Comparison of ENCODE assay signal across 19 cellular contexts in genomic region chr3:61991706-61992105, GRCh38.
DNase-seq lines count a peak whose midpoint lies in the region; ATAC-seq, FAIRE-seq and TF ChIP-seq lines count a peak whose summit lies in the region.
"Had no signal": no experiment of that assay in that cellular context is flagged by ENCODE, and none has a peak within 500 bp of the region (broad histone marks: within the 10 kb centered on the region; RNA-seq: fewer than 3 reads in every experiment).

No MANE protein-coding gene starts in this region.

- H4K20me1 ChIP-seq in H1 (replicated peaks in 1 of 2; ENCODE audit: control insufficient read depth in 1 of 2, insufficient read depth in 2 of 2, low read length in 2 of 2) (no peaks in the 10 kb centered on the region), osteoblast (ENCODE audit: insufficient read depth, low read length) (no peaks in the 10 kb centered on the region)
- H4K20me1 ChIP-seq: BLaER1 had no signal

- no peak overlapping the region for H2AK5ac ChIP-seq in H1 (ENCODE audit: low read depth, low read length)

- no peak overlapping the region for H3K56ac ChIP-seq in H1 (replicated peaks; ENCODE audit: insufficient read length, low read depth, low read length)

- H3K18ac ChIP-seq in H1 (ENCODE audit: extremely low read depth, low read length) = no peak overlapping the region

- no peak overlapping the region for H2BK15ac ChIP-seq in H1 (ENCODE audit: low read length)

- no peak overlapping the region for H3K23ac ChIP-seq in H1 (ENCODE audit: insufficient read length)

- no peak overlapping the region for H2AFZ ChIP-seq in H1 (ENCODE audit: low read length)
- no peak overlapping the region for H2AFZ ChIP-seq in osteoblast (ENCODE audit: low read length)

- no peak overlapping the region for H2BK20ac ChIP-seq in H1 (ENCODE audit: low read length)

- TF ChIP-seq POLR2A in H1 (IDR thresholded peaks at IDR 0.05; ENCODE audit: control extremely low read depth in 1 of 2, low read depth in 2 of 2, low read length in 2 of 2) (no peak), prostate gland (IDR thresholded peaks at IDR 0.05) (no peak), vagina (IDR thresholded peaks at IDR 0.05) (no peak)

- H3K4me3 ChIP-seq in H1 (ENCODE audit: extremely low read depth in 1 of 4, insufficient read depth in 2 of 4, low read depth in 3 of 4, low read length in 4 of 4) = no peak overlapping the region
- no peak overlapping the region for H3K4me3 ChIP-seq in osteoblast (ENCODE audit: insufficient read depth, low read length)
- no peak overlapping the region for H3K4me3 ChIP-seq in prostate gland
- H3K4me3 ChIP-seq in vagina = no peak overlapping the region
- H3K4me3 ChIP-seq: BLaER1 had no signal

- peaks cover 0 to 4% (median 0%) of the 10 kb centered on the region in 4 experiments; a peak in 2 of 8 replicates for H3K36me3 ChIP-seq in H1 (ENCODE audit: control insufficient read depth in 2 of 4, insufficient read depth in 4 of 4, low read length in 3 of 4)
- H3K36me3 ChIP-seq in osteoblast (ENCODE audit: insufficient read depth, low read length) = no peaks in the 10 kb centered on the region
- H3K36me3 ChIP-seq in prostate gland = no peaks in the 10 kb centered on the region
- H3K36me3 ChIP-seq in vagina = no peaks in the 10 kb centered on the region
- H3K36me3 ChIP-seq: BLaER1 had no signal

- H4K8ac ChIP-seq in H1 (ENCODE audit: extremely low read depth, insufficient read depth, low read length) = no peak overlapping the region

- peak; percentile 52 for FAIRE-seq in H1 (lab: Jason Lieb, UNC)
- FAIRE-seq: GM12892, GM18507, HepG2 had no signal

- no peaks in the 10 kb centered on the region; the same call in 1 of the 2 replicates for H3K23me2 ChIP-seq in H1 (ENCODE audit: low read depth, low read length)

- DNase-seq in left ventricle myocardium superior (no peak), cardiac septum (ENCODE audit: low spot score) (no peak), NCI-H187 treated with DMSO at 0.1 percent for 48 hours (lab: John Stamatoyannopoulos, UW) (peak; percentile 24), H1 (ENCODE audit: low read depth in 1 of 2, low spot score in 2 of 2) (no peak), osteoblast (ENCODE audit: insufficient read length, low spot score, missing footprints) (peak; percentile 25), prostate gland (ENCODE audit: low spot score) (no peak), HK-2 (ENCODE audit: unreplicated experiment) (no peak), vagina (ENCODE audit: extremely low spot score in 2 of 2) (no peak)
- DNase-seq: 8988T; CD4-positive, alpha-beta memory T cell; DMS153; DMS79; GDM1; GOT3; H9 had no signal

- H3K4me1 ChIP-seq in H1 (replicated peaks in 1 of 4; ENCODE audit: control insufficient read depth in 3 of 4, insufficient read depth in 4 of 4, low read length in 3 of 4) (peaks cover 0 to 5% (median 0%) of the 10 kb centered on the region in 4 experiments; a peak in 2 of 7 replicates), osteoblast (ENCODE audit: insufficient read depth, low read length) (no peaks in the 10 kb centered on the region), prostate gland (replicated peaks) (no peaks in the 10 kb centered on the region), vagina (peaks cover 10% of the 10 kb centered on the region)
- H3K4me1 ChIP-seq: BLaER1 had no signal

- H2BK5ac ChIP-seq in H1 (ENCODE audit: low read depth, low read length) = no peak overlapping the region

- H3K9ac ChIP-seq in H1 (replicated peaks in 1 of 4; ENCODE audit: extremely low read depth in 1 of 4, low read depth in 3 of 4, low read length in 3 of 4) = no peak overlapping the region
- H3K9ac ChIP-seq: BLaER1 had no signal

- no peak for TF ChIP-seq EP300 in H1 (IDR thresholded peaks at IDR 0.05; ENCODE audit: borderline replicate concordance in 1 of 2, low read depth in 2 of 2, low read length in 2 of 2)

- H3K4me2 ChIP-seq in H1 (ENCODE audit: insufficient read depth in 1 of 2, low read depth in 2 of 2, low read length in 2 of 2) (no peak overlapping the region), osteoblast (ENCODE audit: insufficient read depth, low read length) (no peak overlapping the region)
- H3K4me2 ChIP-seq: BLaER1 had no signal

- TF ChIP-seq CTCF in H1 (IDR thresholded peaks at IDR 0.05; ENCODE audit: control extremely low read depth in 1 of 3, insufficient read depth in 1 of 3, low read depth in 1 of 3, low read length in 3 of 3) (no peak), osteoblast (IDR thresholded peaks at IDR 0.05; ENCODE audit: extremely low read depth, low read depth, low read length) (no peak), prostate gland (IDR thresholded peaks at IDR 0.05) (no peak), vagina (IDR thresholded peaks at IDR 0.05) (no peak)

- H3K27ac ChIP-seq in H1 (ENCODE audit: low read depth, low read length) (no peak overlapping the region), osteoblast (ENCODE audit: low read depth, low read length) (no peak overlapping the region), prostate gland (no peak overlapping the region), vagina (no peak overlapping the region)
- H3K27ac ChIP-seq: BLaER1 had no signal

- H3K27me3 ChIP-seq in H1 (replicated peaks in 1 of 4; ENCODE audit: control insufficient read depth in 3 of 4, extremely low read depth in 1 of 4, insufficient read depth in 3 of 4, low read length in 3 of 4) (no peaks in the 10 kb centered on the region), osteoblast (ENCODE audit: insufficient read depth, low read length) (no peaks in the 10 kb centered on the region), prostate gland (replicated peaks; ENCODE audit: insufficient read depth) (no peaks in the 10 kb centered on the region), vagina (no peaks in the 10 kb centered on the region)
- H3K27me3 ChIP-seq: BLaER1 had no signal

- H4K5ac ChIP-seq in H1 (ENCODE audit: insufficient read length, low read depth, low read length) = no peak overlapping the region

- H3K14ac ChIP-seq in H1 (ENCODE audit: insufficient read length) = no peak overlapping the region

- no peak overlapping the region for H2BK12ac ChIP-seq in H1 (ENCODE audit: low read depth, low read length)

- H3K79me1 ChIP-seq in H1 (ENCODE audit: low read depth, low read length) = no peaks in the 10 kb centered on the region; the same call in 1 of the 2 replicates

- ATAC-seq in left ventricle myocardium superior = peak; percentile 27
- ATAC-seq: HepG2 had no signal

- CTCF ChIA-PET in H1 (lab: Charles Lee; ENCODE audit: partially characterized antibody) = interaction anchor here (0.7 to 1.6 kb wide), 4 partner anchors 22 to 77 kb away, joined by 3 read pairs; no protein-coding TSS in a partner anchor

- H3K79me2 ChIP-seq in H1 (ENCODE audit: control insufficient read depth in 1 of 2, insufficient read depth in 2 of 2, low read length in 2 of 2) (peaks cover 0 to 9% of the 10 kb centered on the region in 2 experiments; a peak in 2 of 4 replicates), osteoblast (ENCODE audit: insufficient read depth, low read length) (no peaks in the 10 kb centered on the region)

- 86% methylated on average over 8 of the region's 8 CpGs; no CpG with 5 or more reads in 1 of the 2 experiments for WGBS in H1 (ENCODE audit: extremely low coverage in 1 of 2, insufficient coverage in 1 of 2, insufficient read length in 1 of 2, insufficient replicate concordance in 2 of 2, low coverage in 1 of 2, low lambda C conversion rate in 2 of 2, missing lambda C conversion rate in 1 of 2), 2 experiments
- 95% methylated on average over 8 of the region's 8 CpGs for WGBS in prostate gland

- no peak overlapping the region for H4K91ac ChIP-seq in H1 (replicated peaks; ENCODE audit: insufficient read length, low read length)

- intact Hi-C loops in left ventricle myocardium superior (cut with micrococcal nuclease) = no loop called here
- intact Hi-C loops in cardiac septum (cut with DNase I) = no loop called here
- intact Hi-C loops in prostate gland (cut with DNase I) = no loop called here
- intact Hi-C loops in vagina (cut with DNase I) = no loop called here

- H3K9me3 ChIP-seq in H1 (ENCODE audit: insufficient read depth in 2 of 2, low read depth in 1 of 2, low read length in 1 of 2) (no peaks in the 10 kb centered on the region), osteoblast (ENCODE audit: low read depth, low read length) (no peaks in the 10 kb centered on the region), prostate gland (no peaks in the 10 kb centered on the region), vagina (no peaks in the 10 kb centered on the region)
- H3K9me3 ChIP-seq: BLaER1 had no signal

- no peak overlapping the region for H3K4ac ChIP-seq in H1 (replicated peaks; ENCODE audit: insufficient read length, low read depth, low read length)

- no peak overlapping the region for H2BK120ac ChIP-seq in H1 (replicated peaks; ENCODE audit: low read depth, low read length)

- POLR2A ChIA-PET in H1 (lab: Charles Lee; ENCODE audit: partially characterized antibody) = no interaction called here

- no peak for TF ChIP-seq RAD21 in H1 (IDR thresholded peaks at IDR 0.05 in 1 of 2, conservative IDR thresholded peaks at IDR 0.05 in 1 of 2; ENCODE audit: low read depth in 2 of 2, low read length in 2 of 2)

TF ChIP-seq in H1, 55 proteins besides CTCF, POLR2A, EP300 and RAD21:
- TF ChIP-seq, protein P1, sequence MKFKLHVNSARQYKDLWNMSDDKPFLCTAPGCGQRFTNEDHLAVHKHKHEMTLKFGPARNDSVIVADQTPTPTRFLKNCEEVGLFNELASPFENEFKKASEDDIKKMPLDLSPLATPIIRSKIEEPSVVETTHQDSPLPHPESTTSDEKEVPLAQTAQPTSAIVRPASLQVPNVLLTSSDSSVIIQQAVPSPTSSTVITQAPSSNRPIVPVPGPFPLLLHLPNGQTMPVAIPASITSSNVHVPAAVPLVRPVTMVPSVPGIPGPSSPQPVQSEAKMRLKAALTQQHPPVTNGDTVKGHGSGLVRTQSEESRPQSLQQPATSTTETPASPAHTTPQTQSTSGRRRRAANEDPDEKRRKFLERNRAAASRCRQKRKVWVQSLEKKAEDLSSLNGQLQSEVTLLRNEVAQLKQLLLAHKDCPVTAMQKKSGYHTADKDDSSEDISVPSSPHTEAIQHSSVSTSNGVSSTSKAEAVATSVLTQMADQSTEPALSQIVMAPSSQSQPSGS (IDR thresholded peaks at IDR 0.05; ENCODE audit: low read length) = no peak
- TF ChIP-seq CBX8 (IDR thresholded peaks at IDR 0.05; ENCODE audit: borderline replicate concordance, low read depth, low read length) = no peak

Comparison
In these comparisons a context has a peak if more than half of its experiments do, and no peak if none do; other contexts are left out.
1. DNase-seq: peak in NCI-H187 treated with DMSO at 0.1 percent for 48 hours (single experiment) and osteoblast (single experiment); none in left ventricle myocardium superior (single experiment), cardiac septum (single experiment), H1 (0 of 2), prostate gland (single experiment), HK-2 (single experiment) and vagina (0 of 2).